Comparison of ENCODE assay signal across 9 cellular contexts in the genomic region with DNA sequence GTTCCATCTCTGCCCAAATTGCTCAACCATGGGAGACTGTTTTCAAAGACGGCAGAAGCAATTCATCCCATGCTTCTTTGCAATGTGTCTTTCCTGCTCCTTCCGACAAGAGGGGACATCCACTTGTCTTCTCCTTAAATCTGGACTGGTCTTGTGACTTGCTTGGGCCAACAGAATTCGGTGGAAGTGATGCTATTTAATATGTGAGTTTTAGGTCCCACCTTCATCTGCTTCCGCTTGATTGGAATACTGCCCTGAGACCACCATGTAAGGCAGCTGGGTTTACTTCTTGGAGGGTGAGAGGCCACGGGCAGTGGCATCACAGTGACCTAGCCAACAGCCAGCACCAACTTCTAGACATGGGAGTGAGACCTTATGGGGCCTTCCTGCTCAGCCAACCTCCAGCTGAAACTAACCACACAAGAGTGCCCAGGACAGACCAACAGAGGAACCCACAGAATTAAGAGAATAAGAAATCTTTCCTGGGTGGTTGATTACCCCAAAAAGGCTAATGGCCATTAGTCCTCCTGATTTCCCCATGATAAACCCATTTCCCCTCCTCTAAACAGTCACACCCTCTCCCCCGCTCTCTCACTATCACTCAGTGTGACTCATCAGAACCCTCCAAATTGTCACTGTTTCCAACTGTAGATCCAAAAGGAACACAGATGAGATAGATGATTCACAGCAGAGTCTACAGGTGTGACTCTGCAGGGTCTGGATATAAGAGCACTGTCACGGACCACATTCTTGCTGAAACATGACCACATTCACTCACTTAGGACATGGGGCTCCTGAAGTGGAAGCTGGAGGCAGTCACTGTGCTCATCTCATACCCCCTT. TPM values are rescaled to one million over a fixed set of nuclear protein-coding genes. Genes with fewer than 3 reads are reported as not detected.
DNase-seq lines count a peak whose midpoint lies in the region; ATAC-seq, FAIRE-seq and TF ChIP-seq lines count a peak whose summit lies in the region.
"Had no signal": no experiment of that assay in that cellular context is flagged by ENCODE, and none has a peak within 500 bp of the region (broad histone marks: within the 10 kb centered on the region; RNA-seq: fewer than 3 reads in every experiment).

No MANE protein-coding gene starts in this region.

- FAIRE-seq in HepG2 (lab: Jason Lieb, UNC) = no peak

- H3K79me2 ChIP-seq in HepG2 (ENCODE audit: insufficient read depth, low read length) = no peaks in the 10 kb centered on the region

- H3K4me1 ChIP-seq in HepG2 (ENCODE audit: insufficient read depth, low read length) (peaks cover 64% of the 10 kb centered on the region), A673 (ENCODE audit: insufficient read depth, low read length, poor library complexity, severe bottlenecking) (no peaks in the 10 kb centered on the region)

- DNase-seq in Daoy (ENCODE audit: low read depth) (peak; percentile 36), RKO (ENCODE audit: low spot score) (peak; percentile 47), HepG2 (ENCODE audit: low spot score) (no peak), A673 (ENCODE audit: low spot score) (no peak), OCI-M2 (lab: John Stamatoyannopoulos, UW; ENCODE audit: unreplicated experiment) (no peak), DMS53 treated with DMSO at 0.1 percent for 48 hours (lab: John Stamatoyannopoulos, UW; ENCODE audit: unreplicated experiment) (no peak), superior temporal gyrus (ENCODE audit: extremely low spot score) (no peak)
- DNase-seq: effector CD8-positive, alpha-beta T cell had no signal

- H2AFZ ChIP-seq in HepG2 (ENCODE audit: low read length) = no peak overlapping the region

- H4K20me1 ChIP-seq in HepG2 (ENCODE audit: insufficient read depth, low read length) = no peaks in the 10 kb centered on the region

- no peaks in the 10 kb centered on the region for H3K36me3 ChIP-seq in HepG2 (replicated peaks in 1 of 2; ENCODE audit: control insufficient read depth in 1 of 2, insufficient read depth in 2 of 2, low read length in 2 of 2)
- H3K36me3 ChIP-seq in A673 (ENCODE audit: insufficient read depth, low read length, poor library complexity, severe bottlenecking) = no peaks in the 10 kb centered on the region

- CTCF ChIA-PET in HepG2 (lab: Yijun Ruan, JAX; ENCODE audit: low intra/inter-chr PET ratio, low total read pairs) (no interaction called here), A673 (lab: Charles Lee) (no interaction called here)

- H3K27me3 ChIP-seq in HepG2 (ENCODE audit: control insufficient read depth in 1 of 2, insufficient read depth in 2 of 2, low read length in 2 of 2) (peaks cover 0 to 36% of the 10 kb centered on the region in 2 experiments; a peak in 2 of 5 replicates), A673 (replicated peaks; ENCODE audit: insufficient read depth, low read depth, low read length, poor library complexity) (no peaks in the 10 kb centered on the region)

- H3K4me3 ChIP-seq in HepG2 (replicated peaks in 1 of 3; ENCODE audit: insufficient read depth in 1 of 3, low read depth in 2 of 3, low read length in 3 of 3) (no peak overlapping the region), A673 (ENCODE audit: low read depth, low read length, poor library complexity, severe bottlenecking) (no peak overlapping the region)

- intact Hi-C loops in HepG2 (cut with micrococcal nuclease; ENCODE audit: unreplicated experiment) = no loop called here
- intact Hi-C loops in A673 (cut with micrococcal nuclease; ENCODE audit: unreplicated experiment) = no loop called here

- TF ChIP-seq RAD21 in HepG2 (CRISPR knock-in tag; IDR thresholded peaks at IDR 0.05) = no peak

- peak in 1 of 2 experiments; percentile 30; a peak in 1 of 4 replicates for TF ChIP-seq EP300 in HepG2 (IDR thresholded peaks at IDR 0.05; ENCODE audit: low read depth in 2 of 2, low read length in 2 of 2)
- TF ChIP-seq EP300 in HepG2 (CRISPR knock-in tag; IDR thresholded peaks at IDR 0.05; ENCODE audit: borderline replicate concordance) = no peak

- no peak for TF ChIP-seq POLR2A in HepG2 (IDR thresholded peaks at IDR 0.05; ENCODE audit: insufficient read depth in 1 of 2, low read depth in 2 of 2, low read length in 2 of 2)

- peak; percentile 36 for ATAC-seq in GM21529 (IDR thresholded peaks at IDR 0.05; ENCODE audit: unreplicated experiment)
- no peak for ATAC-seq in HepG2

- no peak overlapping the region for H3K27ac ChIP-seq in HepG2 (ENCODE audit: extremely low read length, insufficient read depth, low read length)
- H3K27ac ChIP-seq in A673 (ENCODE audit: low read depth, low read length, poor library complexity, severe bottlenecking) = no peak overlapping the region

- H3K4me2 ChIP-seq in HepG2 (ENCODE audit: low read depth, low read length) = no peak overlapping the region

- TF ChIP-seq CTCF in HepG2 (CRISPR knock-in tag; IDR thresholded peaks at IDR 0.05) (no peak), A673 (conservative IDR thresholded peaks at IDR 0.05; ENCODE audit: low read depth, low read length) (no peak)

- BruUV-seq in HepG2 (replicated peaks; lab: Mats Ljungman, UMichigan) = no TSS peak
- BruUV-seq in A673 (replicated peaks; lab: Mats Ljungman, UMichigan) = no TSS peak

- in situ Hi-C loops in HepG2 (cut with HindIII; ENCODE audit: extremely low pct_ligation_motif_present, low pct_unique_long_range_greater_than_20kb) = no loop called here

- POLR2A ChIA-PET in HepG2 (lab: Yijun Ruan, JAX) = interaction anchor here (4.5 to 4.7 kb wide), 2 partner anchors 12 to 18 kb away, joined by 27 to 43 read pairs; partner anchors contain the start of gene RHOB
- POLR2A ChIA-PET in A673 (lab: Charles Lee; ENCODE audit: low non-redundant PET) = no interaction called here

- no peak overlapping the region for H3K9ac ChIP-seq in HepG2 (ENCODE audit: insufficient read depth, low read depth, low read length)

- H3K9me3 ChIP-seq in HepG2 (ENCODE audit: low read length) (no peaks in the 10 kb centered on the region), A673 (ENCODE audit: low read depth, low read length, poor library complexity, severe bottlenecking) (no peaks in the 10 kb centered on the region)

- 45% methylated on average over 7 of the region's 7 CpGs for WGBS in HepG2 (ENCODE audit: low lambda C conversion rate)

TF ChIP-seq in HepG2, 621 proteins besides CTCF, POLR2A, EP300 and RAD21:
- TF ChIP-seq ZNF124 (CRISPR knock-in tag; IDR thresholded peaks at IDR 0.05) = no peak
- TF ChIP-seq FOSL2 (CRISPR knock-in tag; IDR thresholded peaks at IDR 0.05) = peak; percentile 80
- 0 out of 2 replicates have a peak, but pooled peaks have one; percentile 63 for TF ChIP-seq DNMT3B (CRISPR knock-in tag; conservative IDR thresholded peaks at IDR 0.05)
- no peak for TF ChIP-seq SMARCC2 (IDR thresholded peaks at IDR 0.05)
- peak; percentile 40; the same call in 1 of the 2 replicates for TF ChIP-seq SAP130 (CRISPR knock-in tag; IDR thresholded peaks at IDR 0.05; ENCODE audit: low read depth)
- peak; percentile 19 for TF ChIP-seq TEAD3 (CRISPR knock-in tag; optimal IDR thresholded peaks at IDR 0.05; ENCODE audit: borderline replicate concordance)
- TF ChIP-seq CREB1 (IDR thresholded peaks at IDR 0.05) = 0 out of 2 replicates have a peak, but pooled peaks have one; percentile 42
- no peak for TF ChIP-seq CREB1 (CRISPR knock-in tag; IDR thresholded peaks at IDR 0.05)

RNA-seq across cellular contexts. Expression of gene RHOB, which starts 16.2 kb away (rescaled TPM):
- 115 and 121 TPM in 2 replicates for total RNA-seq in Daoy (2014; rRNA removed; shearing (Covaris generic))
- total RNA-seq in HepG2 (2016; rRNA removed; fragmentation: Illumina TruSeq; extraction: Trizol) (192 and 268 TPM in 2 replicates), A673 (2021) (24.1 and 31.5 TPM in 2 replicates)
- 40.2 and 44.0 TPM in 2 replicates for total RNA-seq in HepG2 (2016; cell fraction: cytosol; rRNA removed; fragmentation: Illumina TruSeq; extraction: Trizol; ENCODE audit: low read depth)
- 176 and 281 TPM in 2 replicates for total RNA-seq in HepG2 (2016; cell fraction: insoluble cytoplasmic fraction; rRNA removed; fragmentation: Illumina TruSeq; extraction: Trizol)
- 165 and 177 TPM in 2 replicates for total RNA-seq in HepG2 (2016; cell fraction: membrane; rRNA removed; fragmentation: Illumina TruSeq; extraction: Trizol)
- total RNA-seq in HepG2 (2016; cell fraction: nucleus; rRNA removed; fragmentation: Illumina TruSeq; extraction: Trizol) = 193 and 207 TPM in 2 replicates
- polyA plus RNA-seq in HepG2 (2011; rRNA removed) = 192 and 237 TPM in 2 replicates
- 193 and 210 TPM in 2 replicates for polyA plus RNA-seq in HepG2 (2011; cell fraction: cytosol; rRNA removed)
- 241 and 269 TPM in 2 replicates for polyA plus RNA-seq in HepG2 (2011; cell fraction: nucleus; rRNA removed)
- polyA plus RNA-seq in HepG2 (2012) = 158 and 213 TPM in 2 replicates
- polyA plus RNA-seq in HepG2 (2016; cell fraction: cytosol; fragmentation: Illumina TruSeq; extraction: Trizol; ENCODE audit: low read depth) = 33.6 and 36.3 TPM in 2 replicates
- 232 and 273 TPM in 2 replicates for polyA plus RNA-seq in HepG2 (2016; cell fraction: insoluble cytoplasmic fraction; fragmentation: Illumina TruSeq; extraction: Trizol; ENCODE audit: low read depth)
- 112 and 122 TPM in 2 replicates for polyA plus RNA-seq in HepG2 (2016; cell fraction: membrane; fragmentation: Illumina TruSeq; extraction: Trizol; ENCODE audit: low read depth)
- polyA plus RNA-seq in HepG2 (2016; cell fraction: nucleus; fragmentation: Illumina TruSeq; extraction: Trizol; ENCODE audit: insufficient read depth, low read depth) = 333 and 350 TPM in 2 replicates
- polyA minus RNA-seq in HepG2 (2011; rRNA and poly(A)+ RNA removed; ENCODE audit: low replicate concordance) = 88.5 and 225 TPM in 2 replicates
- 132 and 167 TPM in 2 replicates for polyA minus RNA-seq in HepG2 (2011; cell fraction: cytosol; rRNA and poly(A)+ RNA removed)
- 162 and 170 TPM in 2 replicates for polyA minus RNA-seq in HepG2 (2011; cell fraction: nucleus; rRNA and poly(A)+ RNA removed)

Comparison
In these comparisons a context has a peak if more than half of its experiments do, and no peak if none do; other contexts are left out.
1. DNase-seq: peak in Daoy (single experiment) and RKO (single experiment); none in HepG2 (single experiment), A673 (single experiment), OCI-M2 (single experiment), DMS53 treated with DMSO at 0.1 percent for 48 hours (single experiment) and superior temporal gyrus (single experiment).